Comparison of ENCODE assay signal across 14 cellular contexts in the genomic region with DNA sequence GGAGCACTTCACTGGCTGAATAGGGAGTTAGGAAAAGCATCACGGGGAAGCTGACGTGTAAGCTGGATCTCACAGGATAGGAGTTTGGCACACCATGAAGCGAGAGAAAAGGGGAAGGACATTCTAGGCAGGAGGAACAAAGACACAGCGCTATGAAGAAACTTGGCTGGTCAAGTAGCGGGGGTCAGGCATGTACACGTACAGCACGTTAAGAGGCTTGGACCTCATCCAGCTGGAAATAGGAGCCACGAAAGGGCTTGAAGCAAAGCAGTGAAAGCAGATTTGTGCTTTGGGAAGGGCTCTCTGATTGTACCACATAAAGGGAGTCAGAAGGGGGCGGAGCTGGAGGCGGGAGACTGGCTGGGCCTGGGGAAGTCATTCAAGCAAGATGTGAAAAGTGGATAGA. TPM values are rescaled to one million over a fixed set of nuclear protein-coding genes. Genes with fewer than 3 reads are reported as not detected.
A peak's percentile ranks its signal among the peaks of the same experiment; 100 is the strongest.
DNase-seq lines count a peak whose midpoint lies in the region; ATAC-seq and TF ChIP-seq lines count a peak whose summit lies in the region.
"Had no signal": no experiment of that assay in that cellular context is flagged by ENCODE, and none has a peak within 500 bp of the region (broad histone marks: within the 10 kb centered on the region; RNA-seq: fewer than 3 reads in every experiment).

No MANE protein-coding gene starts in this region.

- H3K36me3 Mint-ChIP-seq in glutamatergic neuron (ENCODE audit: unreplicated experiment): peaks cover 7% of the 10 kb centered on the region
- peaks cover 29% of the 10 kb centered on the region for H3K36me3 Mint-ChIP-seq in activated T-cell treated with anti-CD3 and anti-CD28 coated beads, Interleukin-2, amount 50 U/mL, for 24 hours (ENCODE audit: low read depth)

- H3K4me3 Mint-ChIP-seq in glutamatergic neuron (ENCODE audit: unreplicated experiment): no peak overlapping the region
- H3K4me3 Mint-ChIP-seq in activated T-cell treated with anti-CD3 and anti-CD28 coated beads, Interleukin-2, amount 50 U/mL, for 24 hours: no peak overlapping the region
- H3K4me3 Mint-ChIP-seq: activated naive CD4-positive, alpha-beta T cell treated with anti-CD3 and anti-CD28 coated beads for 36 hours; CD8-positive, alpha-beta memory T cell had no signal

- in situ Hi-C loops in G401 (cut with HindIII; ENCODE audit: low sequenced_read_pairs): no loop called here

- H3K4me1 Mint-ChIP-seq in glutamatergic neuron (ENCODE audit: low read depth, unreplicated experiment): no peaks in the 10 kb centered on the region
- no peaks in the 10 kb centered on the region for H3K4me1 Mint-ChIP-seq in activated T-cell treated with anti-CD3 and anti-CD28 coated beads, Interleukin-2, amount 50 U/mL, for 24 hours (ENCODE audit: low read depth)
- H3K4me1 Mint-ChIP-seq: CD8-positive, alpha-beta memory T cell had no signal

- DNase-seq in G401 (ENCODE audit: low spot score) (peak; percentile 5), amygdala (lab: John Stamatoyannopoulos, UW) (peak in 35 of 56 donors; percentile 3 to 71 (median 22)), left ventricle myocardium superior (peak; percentile 74), sciatic nerve (ENCODE audit: low spot score) (peak; percentile 70), glutamatergic neuron (no peak)
- no peak for DNase-seq in activated T-cell treated with anti-CD3 and anti-CD28 coated beads, Interleukin-2, amount 50 U/mL, for 24 hours
- DNase-seq: activated CD4-positive, CD25-positive, alpha-beta regulatory T cell treated with anti-CD3 and anti-CD28 coated beads, Interleukin-2, amount 50 U/mL, for 72 hours; activated naive CD4-positive, alpha-beta T cell treated with anti-CD3 and anti-CD28 coated beads for 36 hours; CD8-positive, alpha-beta memory T cell; KG1; NCI-H2171 treated with DMSO at 0.1 percent for 48 hours had no signal

- TF ChIP-seq CTCF in glutamatergic neuron (IDR thresholded peaks at IDR 0.05; ENCODE audit: partially characterized antibody, unreplicated experiment): no peak

- H3K27me3 Mint-ChIP-seq in glutamatergic neuron (ENCODE audit: unreplicated experiment): no peaks in the 10 kb centered on the region
- no peaks in the 10 kb centered on the region for H3K27me3 Mint-ChIP-seq in activated T-cell treated with anti-CD3 and anti-CD28 coated beads, Interleukin-2, amount 50 U/mL, for 24 hours

- H3K9me3 Mint-ChIP-seq in glutamatergic neuron (ENCODE audit: unreplicated experiment): no peaks in the 10 kb centered on the region
- no peaks in the 10 kb centered on the region for H3K9me3 Mint-ChIP-seq in activated T-cell treated with anti-CD3 and anti-CD28 coated beads, Interleukin-2, amount 50 U/mL, for 24 hours
- H3K9me3 Mint-ChIP-seq: activated naive CD4-positive, alpha-beta T cell treated with anti-CD3 and anti-CD28 coated beads for 36 hours had no signal

- intact Hi-C loops in left ventricle myocardium superior (cut with micrococcal nuclease) (no loop called here), sciatic nerve (cut with DNase I) (no loop called here)

- peak; percentile 93 for ATAC-seq in left ventricle myocardium superior
- ATAC-seq in sciatic nerve: peak; percentile 90
- ATAC-seq in HG02938 (IDR thresholded peaks at IDR 0.05; ENCODE audit: unreplicated experiment): no peak
- ATAC-seq in GM19395 (IDR thresholded peaks at IDR 0.05; ENCODE audit: unreplicated experiment): no peak
- ATAC-seq: HCT116 had no signal

- H3K27ac Mint-ChIP-seq in glutamatergic neuron (ENCODE audit: unreplicated experiment): no peak overlapping the region
- H3K27ac Mint-ChIP-seq in activated T-cell treated with anti-CD3 and anti-CD28 coated beads, Interleukin-2, amount 50 U/mL, for 24 hours: no peak overlapping the region
- H3K27ac Mint-ChIP-seq: activated naive CD4-positive, alpha-beta T cell treated with anti-CD3 and anti-CD28 coated beads for 36 hours had no signal

RNA-seq across cellular contexts. Expression of a gene that starts 19.6 kb away (rescaled TPM):
- 0.25 and 0.27 TPM in 2 replicates for total RNA-seq in G401 (2014; rRNA removed; shearing (Covaris generic))
- total RNA-seq in left ventricle myocardium superior: 1.7 TPM
- 3.7 TPM for total RNA-seq in sciatic nerve
- 25.3 TPM for total RNA-seq in glutamatergic neuron (ENCODE audit: unreplicated experiment)

RNA-seq across cellular contexts. Expression of a gene that starts 51.7 kb away (rescaled TPM):
- total RNA-seq in G401 (2014; rRNA removed; shearing (Covaris generic)): 101 and 160 TPM in 2 replicates
- total RNA-seq in left ventricle myocardium superior (348 TPM), sciatic nerve (54.2 TPM), glutamatergic neuron (ENCODE audit: unreplicated experiment) (130 TPM)

RNA-seq across cellular contexts. Expression of a gene that starts 51.8 kb away (rescaled TPM):
- total RNA-seq in G401 (2014; rRNA removed; shearing (Covaris generic)): 0.58 and 2.6 TPM in 2 replicates
- total RNA-seq in left ventricle myocardium superior (2.4 TPM), sciatic nerve (2.4 TPM), glutamatergic neuron (ENCODE audit: unreplicated experiment) (3.3 TPM)

Comparison
In these comparisons a context has a peak if more than half of its experiments do, and no peak if none do; other contexts are left out.
1. DNase-seq: peak in G401 (single experiment), amygdala (35 of 56), left ventricle myocardium superior (single experiment) and sciatic nerve (single experiment); none in glutamatergic neuron (single experiment) and activated T-cell treated with anti-CD3 and anti-CD28 coated beads, Interleukin-2, amount 50 U/mL, for 24 hours (single experiment).
2. ATAC-seq: peak in left ventricle myocardium superior (single experiment) and sciatic nerve (single experiment); none in HG02938 (single experiment) and GM19395 (single experiment).